ENCODE assay signal across 20 cellular contexts in genomic region chr10:14003517-14003916, GRCh38.
"Had no signal": no experiment of that assay in that cellular context is flagged by ENCODE, and none has a peak within 500 bp of the region (broad histone marks: within the 10 kb centered on the region; RNA-seq: fewer than 3 reads in every experiment).

No MANE protein-coding gene starts in this region.

- H3K27me3 Mint-ChIP-seq: activated CD4-positive, alpha-beta memory T cell treated with anti-CD3 and anti-CD28 coated beads for 36 hours had no signal

- H3K36me3 ChIP-seq: heart right ventricle, neural progenitor cell, uterus had no signal

- H3K27ac Mint-ChIP-seq: activated B cell treated with CpG ODN at 0.5 μM for 24 hours; activated CD4-positive, alpha-beta memory T cell treated with anti-CD3 and anti-CD28 coated beads for 36 hours; activated CD4-positive, alpha-beta T cell treated with anti-CD3 and anti-CD28 coated beads for 36 hours; activated CD8-positive, alpha-beta memory T cell treated with anti-CD3 and anti-CD28 coated beads, Interleukin-2, amount 10 ng/mL, durations not matched to agents 7 days and 5 days; naive B cell; neural progenitor cell; stimulated activated memory B cell treated with anti-CD40 and anti-IgM and Interleukin-4, amounts not matched to agents 10 μg/mL and 1 μg/mL and 100 μg/mL, for 72 hours had no signal

- H3K4me3 Mint-ChIP-seq: activated B cell treated with CpG ODN at 0.5 μM for 24 hours; activated CD4-positive, alpha-beta memory T cell treated with anti-CD3 and anti-CD28 coated beads for 36 hours; activated CD4-positive, alpha-beta T cell treated with anti-CD3 and anti-CD28 coated beads for 36 hours; activated CD8-positive, alpha-beta memory T cell treated with anti-CD3 and anti-CD28 coated beads, Interleukin-2, amount 10 ng/mL, durations not matched to agents 7 days and 5 days; naive B cell; neural progenitor cell; stimulated activated memory B cell treated with anti-CD40 and anti-IgM and Interleukin-4, amounts not matched to agents 10 μg/mL and 1 μg/mL and 100 μg/mL, for 72 hours had no signal

- ATAC-seq: activated CD4-positive, alpha-beta T cell treated with anti-CD3 and anti-CD28 coated beads for 36 hours; activated CD8-positive, alpha-beta memory T cell treated with anti-CD3 and anti-CD28 coated beads, Interleukin-2, amount 10 ng/mL, durations not matched to agents 7 days and 5 days; heart right ventricle; left cardiac atrium; sciatic nerve; stimulated activated memory B cell treated with anti-CD40 and anti-IgM and Interleukin-4, amounts not matched to agents 10 μg/mL and 1 μg/mL and 100 μg/mL, for 72 hours had no signal

- H3K4me1 ChIP-seq: neural progenitor cell, testis, uterus had no signal

- H3K9me3 ChIP-seq: heart right ventricle, testis, uterus had no signal

- H3K27me3 ChIP-seq: heart right ventricle, neural progenitor cell, testis, uterus had no signal

- H3K4me3 ChIP-seq: heart right ventricle, neural progenitor cell, testis, uterus had no signal

- H3K36me3 Mint-ChIP-seq: activated CD4-positive, alpha-beta memory T cell treated with anti-CD3 and anti-CD28 coated beads for 36 hours; activated CD8-positive, alpha-beta memory T cell treated with anti-CD3 and anti-CD28 coated beads, Interleukin-2, amount 10 ng/mL, durations not matched to agents 7 days and 5 days had no signal

- DNase-seq: activated B cell treated with CpG ODN at 0.5 μM for 24 hours; activated CD4-positive, alpha-beta memory T cell treated with anti-CD3 and anti-CD28 coated beads for 36 hours; activated CD4-positive, alpha-beta T cell treated with anti-CD3 and anti-CD28 coated beads for 36 hours; activated CD8-positive, alpha-beta memory T cell treated with anti-CD3 and anti-CD28 coated beads, Interleukin-2, amount 10 ng/mL, durations not matched to agents 7 days and 5 days; activated effector memory CD4-positive, alpha-beta T cell treated with anti-CD3 and anti-CD28 coated beads, Interleukin-2, amount 50 U/mL, for 16 hours; activated T-cell treated with anti-CD3 and anti-CD28 coated beads for 4 hours; heart right ventricle; islet precursor cell; left cardiac atrium; mesenchymal stem cell; naive B cell; small intestine; stimulated activated CD4-positive, alpha-beta T cell treated with anti-CD3 and anti-CD28 coated beads, Interleukin-2, amount 100 ng/mL, for 24 hours; T-helper 9 cell; testis; trophoblast cell; uterus had no signal

- H3K9me3 Mint-ChIP-seq: activated B cell treated with CpG ODN at 0.5 μM for 24 hours had no signal

- H3K27ac ChIP-seq: heart right ventricle, neural progenitor cell, testis, uterus had no signal
